In the genomic region with DNA sequence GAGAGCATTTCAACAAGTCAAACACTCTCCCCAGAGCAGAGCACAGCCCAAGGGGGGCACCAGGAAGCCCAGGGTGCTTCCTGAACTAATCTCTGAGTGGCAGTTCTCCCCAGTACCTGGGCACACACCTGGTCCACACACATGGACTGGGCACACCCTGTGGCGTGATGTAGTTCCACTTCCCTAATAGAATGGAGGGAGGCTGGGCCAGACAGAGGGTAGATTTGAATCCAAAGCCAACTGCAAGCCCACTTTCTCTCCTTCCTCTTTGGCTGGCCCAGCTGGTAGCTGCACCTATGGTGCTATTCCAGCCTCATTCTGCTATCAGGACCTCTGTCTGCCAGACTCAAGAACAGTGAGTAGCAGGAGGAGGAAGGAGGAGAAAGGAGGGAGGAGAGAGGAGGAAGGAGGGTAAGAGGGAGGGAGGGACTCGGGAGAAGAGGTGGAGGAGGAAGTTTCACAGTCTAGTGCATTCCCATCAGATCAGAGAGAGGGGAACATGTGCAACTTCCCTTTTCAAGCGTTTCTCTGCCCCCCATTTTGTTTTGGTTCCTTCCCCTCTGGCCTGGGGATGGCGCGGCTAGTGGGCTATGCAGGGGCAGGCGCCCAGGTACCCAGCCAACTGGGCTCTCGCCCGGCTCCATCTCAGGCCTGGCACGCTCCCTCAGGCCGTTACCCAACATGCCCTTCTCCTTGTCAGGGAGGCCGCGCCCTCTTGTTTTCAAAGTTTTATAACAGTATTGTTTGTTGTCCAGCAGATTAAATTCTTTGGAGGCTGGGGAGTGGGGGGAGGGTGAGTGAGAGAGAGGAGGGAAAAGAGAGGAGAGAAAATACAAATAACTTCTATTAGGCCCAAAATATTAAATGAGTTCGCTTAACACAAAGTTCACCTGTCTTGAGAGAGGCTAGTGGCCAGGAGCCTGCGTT, we compare ENCODE assay signal across 7 cellular contexts. TPM values are rescaled to one million over a fixed set of nuclear protein-coding genes. Genes with fewer than 3 reads are reported as not detected.
DNase-seq lines count a peak whose midpoint lies in the region; ATAC-seq and TF ChIP-seq lines count a peak whose summit lies in the region.

No MANE protein-coding gene starts in this region.

- H3K4me3 Mint-ChIP-seq in activated CD4-positive, alpha-beta memory T cell treated with anti-CD3 and anti-CD28 coated beads, Interleukin-2, amount 10 ng/mL, durations not matched to agents 7 days and 5 days: no peak overlapping the region

- ATAC-seq in left ventricle myocardium superior: peak; percentile 49
- no peak for ATAC-seq in GM21825 (IDR thresholded peaks at IDR 0.05; ENCODE audit: unreplicated experiment)

- H3K36me3 ChIP-seq in subcutaneous abdominal adipose tissue (ENCODE audit: control insufficient read depth in 5 of 5, insufficient read depth in 5 of 5, low read length in 5 of 5): peaks cover 11 to 93% (median 92%) of the 10 kb centered on the region in 5 donors

- in situ Hi-C loops in GM13976 (cut with MboI; ENCODE audit: low sequenced_read_pairs, unreplicated experiment): no loop called here

- intact Hi-C loops in left ventricle myocardium superior (cut with micrococcal nuclease): no loop called here

- H3K4me1 Mint-ChIP-seq in activated CD4-positive, alpha-beta memory T cell treated with anti-CD3 and anti-CD28 coated beads, Interleukin-2, amount 10 ng/mL, durations not matched to agents 7 days and 5 days: peaks cover 42% of the 10 kb centered on the region

- no peaks in the 10 kb centered on the region for H3K27me3 ChIP-seq in subcutaneous abdominal adipose tissue (ENCODE audit: control insufficient read depth in 5 of 5, insufficient read depth in 4 of 5, low read length in 5 of 5)

- peak overlapping the region; percentile 64 for H3K27ac Mint-ChIP-seq in activated CD4-positive, alpha-beta memory T cell treated with anti-CD3 and anti-CD28 coated beads, Interleukin-2, amount 10 ng/mL, durations not matched to agents 7 days and 5 days

- CTCF ChIA-PET in activated CD4-positive, alpha-beta memory T cell treated with anti-CD3 and anti-CD28 coated beads, Interleukin-2, amount 10 ng/mL, durations not matched to agents 7 days and 5 days (lab: Charles Lee): interaction anchor here (0.9 to 2.5 kb wide), 4 partner anchors 10 to 156 kb away, joined by 3 to 18 read pairs (median 4); no protein-coding TSS in a partner anchor

- H3K9ac ChIP-seq in subcutaneous abdominal adipose tissue (ENCODE audit: low read length in 5 of 5): no peak overlapping the region

- no peak for TF ChIP-seq CTCF in GM13976 (IDR thresholded peaks at IDR 0.05; ENCODE audit: borderline replicate concordance, control extremely low read depth, extremely low read depth, insufficient read depth, missing control alignments)

- H3K9me3 Mint-ChIP-seq in activated CD4-positive, alpha-beta memory T cell treated with anti-CD3 and anti-CD28 coated beads, Interleukin-2, amount 10 ng/mL, durations not matched to agents 7 days and 5 days: no peaks in the 10 kb centered on the region

- H3K27ac ChIP-seq in subcutaneous abdominal adipose tissue (ENCODE audit: low read depth, low read length): peak overlapping the region; percentile 84

- DNase-seq in Kasumi-1 (lab: John Stamatoyannopoulos, UW): peak; percentile 86 to 87
- DNase-seq in activated CD4-positive, alpha-beta memory T cell treated with anti-CD3 and anti-CD28 coated beads, Interleukin-2, amount 10 ng/mL, durations not matched to agents 7 days and 5 days: no peak
- DNase-seq in left ventricle myocardium superior: peak; percentile 82
- DNase-seq in GM13976 (ENCODE audit: low spot score): no peak
- DNase-seq in NCI-H1930 (lab: John Stamatoyannopoulos, UW): no peak

- H3K4me3 ChIP-seq in subcutaneous abdominal adipose tissue (ENCODE audit: low read depth in 1 of 5, low read length in 5 of 5): no peak overlapping the region

- POLR2A ChIA-PET in activated CD4-positive, alpha-beta memory T cell treated with anti-CD3 and anti-CD28 coated beads, Interleukin-2, amount 10 ng/mL, durations not matched to agents 7 days and 5 days (lab: Charles Lee): interaction anchor here (1.4 to 2.1 kb wide), 3 partner anchors 9 to 18 kb away, joined by 4 to 11 read pairs (median 6); no protein-coding TSS in a partner anchor

- H3K27me3 Mint-ChIP-seq in activated CD4-positive, alpha-beta memory T cell treated with anti-CD3 and anti-CD28 coated beads, Interleukin-2, amount 10 ng/mL, durations not matched to agents 7 days and 5 days: no peaks in the 10 kb centered on the region

- H3K9me3 ChIP-seq in subcutaneous abdominal adipose tissue (ENCODE audit: control insufficient read depth in 5 of 5, low read length in 5 of 5): no peaks in the 10 kb centered on the region

- peaks cover 24 to 85% (median 76%) of the 10 kb centered on the region in 5 donors for H3K4me1 ChIP-seq in subcutaneous abdominal adipose tissue (ENCODE audit: control insufficient read depth in 5 of 5, insufficient read depth in 5 of 5, low read length in 5 of 5)

- H3K36me3 Mint-ChIP-seq in activated CD4-positive, alpha-beta memory T cell treated with anti-CD3 and anti-CD28 coated beads, Interleukin-2, amount 10 ng/mL, durations not matched to agents 7 days and 5 days (ENCODE audit: low read depth): peaks cover 69% of the 10 kb centered on the region

RNA-seq across cellular contexts. Expression of gene CD46, which starts 55.8 kb away (rescaled TPM):
- total RNA-seq in activated CD4-positive, alpha-beta memory T cell treated with anti-CD3 and anti-CD28 coated beads, Interleukin-2, amount 10 ng/mL, durations not matched to agents 7 days and 5 days: 100 to 1,000 TPM; 140 to 145 TPM
- 113 TPM for total RNA-seq in left ventricle myocardium superior

Comparison
In these comparisons a context has a peak if more than half of its experiments do, and no peak if none do; other contexts are left out.
1. DNase-seq: peak in Kasumi-1 (2 of 2) and left ventricle myocardium superior (single experiment); none in activated CD4-positive, alpha-beta memory T cell treated with anti-CD3 and anti-CD28 coated beads, Interleukin-2, amount 10 ng/mL, durations not matched to agents 7 days and 5 days (single experiment), GM13976 (single experiment) and NCI-H1930 (0 of 2).